Comparison of ENCODE assay signal across 11 cellular contexts in genomic region chr5:5480481-5481111, GRCh38. TPM values are rescaled to one million over a fixed set of nuclear protein-coding genes. Genes with fewer than 3 reads are reported as not detected.
A peak's percentile ranks its signal among the peaks of the same experiment; 100 is the strongest.
DNase-seq lines count a peak whose midpoint lies in the region; ATAC-seq, FAIRE-seq and TF ChIP-seq lines count a peak whose summit lies in the region.
"Had no signal": no experiment of that assay in that cellular context is flagged by ENCODE, and none has a peak within 500 bp of the region (broad histone marks: within the 10 kb centered on the region; RNA-seq: fewer than 3 reads in every experiment).

No MANE protein-coding gene starts in this region.

- no peaks in the 10 kb centered on the region; the same call in 2 of the 3 replicates for H3K9me3 ChIP-seq in GM12878 (replicated peaks; ENCODE audit: control insufficient read depth, insufficient read depth, low read length)

- TF ChIP-seq EP300 in GM12878 (IDR thresholded peaks at IDR 0.05; ENCODE audit: borderline replicate concordance in 1 of 2, control insufficient read depth in 1 of 2, low read depth in 2 of 2, low read length in 2 of 2): no peak

- H3K79me2 ChIP-seq in GM12878 (ENCODE audit: control insufficient read depth, insufficient read depth, low read length): no peaks in the 10 kb centered on the region

- DNase-seq in GM12891 (ENCODE audit: insufficient read length, low spot score) (no peak), NCI-H1048 (lab: John Stamatoyannopoulos, UW) (peak; percentile 30), GM12878 (ENCODE audit: low read depth, low spot score) (no peak), COLO829 (ENCODE audit: low spot score) (no peak)
- no peak for DNase-seq in activated CD4-positive, CD25-positive, alpha-beta regulatory T cell (lab: John Stamatoyannopoulos, UW)
- DNase-seq: PC-9 had no signal

- RAD21 ChIA-PET in GM12878 (lab: Charles Lee; ENCODE audit: unreplicated experiment): no interaction called here

- intact Hi-C loops in GM12878 (cut with micrococcal nuclease; ENCODE audit: unreplicated experiment): no loop called here

- TF ChIP-seq CTCF in GM12878 (IDR thresholded peaks at IDR 0.05 in 2 of 3, conservative IDR thresholded peaks at IDR 0.05 in 1 of 3; ENCODE audit: control insufficient read depth in 2 of 3, extremely low read depth in 1 of 3, insufficient read depth in 1 of 3, low read depth in 3 of 3, low read length in 3 of 3): no peak

- SMC1A ChIA-PET in GM12878 (lab: Charles Lee; ENCODE audit: uncharacterized antibody, unreplicated experiment): no interaction called here

- no peak overlapping the region for H3K4me2 ChIP-seq in GM12878 (ENCODE audit: control insufficient read depth, insufficient read depth)
- H3K4me2 ChIP-seq: PC-9 had no signal

- WGBS in GM12878 (ENCODE audit: insufficient coverage, insufficient replicate concordance, low lambda C conversion rate, missing lambda C conversion rate): 67% methylated on average over 8 of the region's 8 CpGs

- peak overlapping the region; percentile 17; the same call in 1 of the 2 replicates for H3K27ac ChIP-seq in GM12878 (ENCODE audit: control insufficient read depth, insufficient read depth)
- H3K27ac ChIP-seq: C4-2B, PC-9 had no signal

- no peak for TF ChIP-seq POLR2A in GM12891 (IDR thresholded peaks at IDR 0.05; ENCODE audit: low read depth, low read length)
- no peak for TF ChIP-seq POLR2A in GM12878 (IDR thresholded peaks at IDR 0.05; ENCODE audit: low read depth, low read length)

- H3K27me3 ChIP-seq in GM12878 (replicated peaks in 1 of 2; ENCODE audit: control insufficient read depth in 2 of 2, insufficient read depth in 2 of 2, low read length in 1 of 2): no peaks in the 10 kb centered on the region

- CTCF ChIA-PET in GM12878 (lab: Yijun Ruan, JAX): interaction anchor here (1.0 kb wide), 1 partner anchor 9 kb away, joined by 4 read pairs; no protein-coding TSS in a partner anchor

- no peak overlapping the region for H3K4me3 ChIP-seq in GM12878
- H3K4me3 ChIP-seq: PC-9 had no signal

- H4K20me1 ChIP-seq in GM12878 (ENCODE audit: control insufficient read depth, insufficient read depth): no peaks in the 10 kb centered on the region

- BruUV-seq in GM12878 (replicated peaks; lab: Mats Ljungman, UMichigan): no TSS peak

- FAIRE-seq in GM12891 (lab: Jason Lieb, UNC): no peak
- no peak for FAIRE-seq in GM12878 (lab: Jason Lieb, UNC)
- FAIRE-seq: frontal cortex had no signal

- in situ Hi-C loops in GM12878 (cut with MboI): loop anchor here (10.0 to 25.0 kb wide), 2 partner anchors 1107 to 1264 kb away; no protein-coding TSS in a partner anchor

- POLR2A ChIA-PET in GM12878 (lab: Charles Lee): no interaction called here

- no peak overlapping the region for H3K9ac ChIP-seq in GM12878 (ENCODE audit: control insufficient read depth, insufficient read depth, low read length)

- no peak overlapping the region for H2AFZ ChIP-seq in GM12878 (ENCODE audit: control insufficient read depth, low read depth, low read length)
- H2AFZ ChIP-seq: PC-9 had no signal

- peaks cover 2 to 4% of the 10 kb centered on the region in 2 experiments for H3K36me3 ChIP-seq in GM12878 (ENCODE audit: control insufficient read depth in 2 of 2, insufficient read depth in 2 of 2, low read length in 1 of 2)

- TF ChIP-seq RAD21 in GM12878 (IDR thresholded peaks at IDR 0.05; ENCODE audit: insufficient read depth, low read depth, low read length): no peak

- H3K4me1 ChIP-seq in GM12878 (ENCODE audit: control insufficient read depth, insufficient read depth, low read length): peaks cover 8% of the 10 kb centered on the region; the same call in 1 of the 2 replicates

- ATAC-seq in GM21390 (IDR thresholded peaks at IDR 0.05; ENCODE audit: unreplicated experiment) (peak; percentile 59), GM12878 (peak; percentile 76), HG03097 (IDR thresholded peaks at IDR 0.05; ENCODE audit: low FRiP score, unreplicated experiment) (no peak), HG03025 (IDR thresholded peaks at IDR 0.05; ENCODE audit: low FRiP score, unreplicated experiment) (no peak)

TF ChIP-seq in GM12891, 5 proteins besides CTCF, POLR2A, EP300 and RAD21:
- TF ChIP-seq PAX5 (IDR thresholded peaks at IDR 0.05; ENCODE audit: insufficient read depth, low read length, severe bottlenecking): no peak
- no peak for TF ChIP-seq POLR2AphosphoS5 (IDR thresholded peaks at IDR 0.05; ENCODE audit: low read depth, low read length)
- TF ChIP-seq POU2F2 (IDR thresholded peaks at IDR 0.05; ENCODE audit: low read depth, low read length): no peak
- TF ChIP-seq SPI1 (IDR thresholded peaks at IDR 0.05; ENCODE audit: low read depth, low read length): peak; percentile 52
- no peak for TF ChIP-seq TAF1 (IDR thresholded peaks at IDR 0.05; ENCODE audit: low read depth, low read length)

TF ChIP-seq in GM12878, 131 proteins besides CTCF, POLR2A, EP300 and RAD21:
- peak; percentile 58; the same call in 1 of the 2 replicates for TF ChIP-seq SPI1 (IDR thresholded peaks at IDR 0.05; ENCODE audit: borderline replicate concordance, insufficient read depth, low read depth, low read length)
- TF ChIP-seq POU2F2 (IDR thresholded peaks at IDR 0.05; ENCODE audit: borderline replicate concordance, low read depth, low read length): no peak

RNA-seq across cellular contexts. Expression of gene ICE1, which starts 58.1 kb away (rescaled TPM):
- 8.6 TPM for polyA plus RNA-seq in GM12891 (2012; ENCODE audit: low read depth, missing spikeins)
- 67.5 and 70.9 TPM in 2 replicates for total RNA-seq in GM12878 (2013; cell fraction: nucleolus; rRNA removed)
- total RNA-seq in GM12878 (2014; rRNA removed): 18.8 and 22.2 TPM in 2 replicates
- total RNA-seq in GM12878 (2014; rRNA removed; fragmentation: Illumina TruSeq; extraction: Trizol): 31.4 and 32.5 TPM in 2 replicates
- total RNA-seq in GM12878 (2021): 24.4 and 26.9 TPM in 2 replicates
- 6.3 TPM for polyA plus RNA-seq in GM12878 (2011; ENCODE audit: low read depth)
- polyA plus RNA-seq in GM12878 (2011; rRNA removed): 16.1 and 22.0 TPM in 2 replicates
- 8.8 and 9.3 TPM in 2 replicates for polyA plus RNA-seq in GM12878 (2011; cell fraction: cytosol; rRNA removed)
- polyA plus RNA-seq in GM12878 (2011; cell fraction: nucleus; rRNA removed): 22.5 and 23.0 TPM in 2 replicates
- 8.3 and 10.2 TPM in 2 replicates for polyA plus RNA-seq in GM12878 (2012)
- 27.9 and 31.6 TPM in 2 replicates for polyA plus RNA-seq in GM12878 (2014; fragmentation: Illumina TruSeq; extraction: Trizol)
- 1 to 10 TPM; 3.8 to 5.5 TPM for polyA plus RNA-seq in GM12878 (2014; fragmentation: Nextera tagmentation; extraction: Ambion mirVana)
- 17.1 and 17.4 TPM in 2 replicates for polyA plus RNA-seq in GM12878 (2014; rRNA removed)
- polyA plus RNA-seq in GM12878 (2016; fragmentation: Nextera tagmentation; extraction: Ambion mirVana): 10 to 100 TPM; 19.0 to 20.3 TPM
- 32.2 and 34.7 TPM in 2 replicates for polyA minus RNA-seq in GM12878 (2011; rRNA and poly(A)+ RNA removed)
- 9.4 and 13.0 TPM in 2 replicates for polyA minus RNA-seq in GM12878 (2011; cell fraction: cytosol; rRNA and poly(A)+ RNA removed)
- 36.1 and 53.6 TPM in 2 replicates for polyA minus RNA-seq in GM12878 (2011; cell fraction: nucleus; rRNA and poly(A)+ RNA removed)

Comparison
In these comparisons a context has a peak if more than half of its experiments do, and no peak if none do; other contexts are left out.
1. ATAC-seq: peak in GM21390 (single experiment) and GM12878 (single experiment); none in HG03097 (single experiment) and HG03025 (single experiment).